In genomic region chr12:13534645-13535398, GRCh38 we compare ENCODE assay signal across 8 cellular contexts.
A peak's percentile ranks its signal among the peaks of the same experiment; 100 is the strongest.
DNase-seq lines count a peak whose midpoint lies in the region; ATAC-seq and TF ChIP-seq lines count a peak whose summit lies in the region.

No MANE protein-coding gene starts in this region.

- no peak overlapping the region for H3K9ac ChIP-seq in parathyroid adenoma

- TF ChIP-seq CTCF in parathyroid adenoma (IDR thresholded peaks at IDR 0.05): peak; percentile 83

- no peaks in the 10 kb centered on the region for H3K79me2 ChIP-seq in parathyroid adenoma

- H3K9me3 ChIP-seq in parathyroid adenoma (ENCODE audit: control insufficient read depth, low read length): no peaks in the 10 kb centered on the region

- H2AFZ ChIP-seq in parathyroid adenoma: peak overlapping the region; percentile 20

- DNase-seq in activated gamma-delta T cell treated with Interleukin-2 at 50 U/mL for 16 hours (peak; percentile 4), activated gamma-delta T cell (lab: John Stamatoyannopoulos, UW) (no peak), NCI-H128 (lab: John Stamatoyannopoulos, UW; ENCODE audit: unreplicated experiment) (peak; percentile 37), glomerular visceral epithelial cell (ENCODE audit: extremely low spot score) (peak; percentile 43)
- peak; percentile 62 for DNase-seq in activated CD8-positive, alpha-beta memory T cell treated with anti-CD3 and anti-CD28 coated beads for 24 hours
- no peak for DNase-seq in effector CD4-positive, alpha-beta T cell

- H3K4me1 ChIP-seq in parathyroid adenoma: no peaks in the 10 kb centered on the region

- no peak for ATAC-seq in GM21367 (IDR thresholded peaks at IDR 0.05; ENCODE audit: unreplicated experiment)

- no peak overlapping the region for H3K4me3 ChIP-seq in parathyroid adenoma (ENCODE audit: low read depth, low read length)

- H3K36me3 ChIP-seq in parathyroid adenoma (ENCODE audit: control insufficient read depth, insufficient read depth, low read length): no peaks in the 10 kb centered on the region

- H3K27me3 ChIP-seq in parathyroid adenoma (ENCODE audit: control insufficient read depth, insufficient read depth, low read length): no peaks in the 10 kb centered on the region

- peak overlapping the region; percentile 40 for H3K4me2 ChIP-seq in parathyroid adenoma (ENCODE audit: low read length)

- no peak overlapping the region for H3K27ac ChIP-seq in parathyroid adenoma

Comparison
In these comparisons a context has a peak if more than half of its experiments do, and no peak if none do; other contexts are left out.
1. DNase-seq: peak in activated gamma-delta T cell treated with Interleukin-2 at 50 U/mL for 16 hours (single experiment), NCI-H128 (single experiment), activated CD8-positive, alpha-beta memory T cell treated with anti-CD3 and anti-CD28 coated beads for 24 hours (single experiment) and glomerular visceral epithelial cell (single experiment); none in activated gamma-delta T cell (single experiment) and effector CD4-positive, alpha-beta T cell (single experiment).